ENCODE assay signal across 1 cellular context in genomic region chr9:112352209-112352608, GRCh38.
A peak's percentile ranks its signal among the peaks of the same experiment; 100 is the strongest.
TF ChIP-seq lines count a peak whose summit lies in the region.

No MANE protein-coding gene starts in this region.

TF ChIP-seq in HepG2, 621 proteins besides CTCF, POLR2A, EP300 and RAD21 (continues in another document):
- peak; percentile 18; the same call in 1 of the 2 replicates for TF ChIP-seq SOX5 (CRISPR knock-in tag; IDR thresholded peaks at IDR 0.05; ENCODE audit: borderline replicate concordance)
- 0 out of 2 replicates have a peak, but pooled peaks have one; percentile 33 for TF ChIP-seq ZNF296 (CRISPR knock-in tag; conservative IDR thresholded peaks at IDR 0.05)
- TF ChIP-seq ZMYM3 (CRISPR knock-in tag; IDR thresholded peaks at IDR 0.05), result 0 out of 2 replicates have a peak, but pooled peaks have one; percentile 15
- peak; percentile 30; the same call in 1 of the 2 replicates for TF ChIP-seq SAP130 (CRISPR knock-in tag; IDR thresholded peaks at IDR 0.05; ENCODE audit: low read depth)
- TF ChIP-seq ZNF33B (CRISPR knock-in tag; IDR thresholded peaks at IDR 0.05), result no peak
- TF ChIP-seq ZNF292 (CRISPR knock-in tag; IDR thresholded peaks at IDR 0.05; ENCODE audit: borderline replicate concordance, low read depth), result 0 out of 2 replicates have a peak, but pooled peaks have one; percentile 33
- no peak for TF ChIP-seq THAP11 (CRISPR knock-in tag; IDR thresholded peaks at IDR 0.05)
- TF ChIP-seq ZBTB25 (CRISPR knock-in tag; IDR thresholded peaks at IDR 0.05), result no peak
- no peak for TF ChIP-seq ZZZ3 (CRISPR knock-in tag; IDR thresholded peaks at IDR 0.05; ENCODE audit: borderline replicate concordance)
- no peak for TF ChIP-seq SOX13 (IDR thresholded peaks at IDR 0.05)
- TF ChIP-seq SOX13 (CRISPR knock-in tag; conservative IDR thresholded peaks at IDR 0.05 in 1 of 2, IDR thresholded peaks at IDR 0.05 in 1 of 2), result peak in 1 of 2 experiments; percentile 7; a peak in 1 of 4 replicates
- peak; percentile 39; the same call in 1 of the 2 replicates for TF ChIP-seq HOXA3 (CRISPR knock-in tag; IDR thresholded peaks at IDR 0.05)
- no peak for TF ChIP-seq ISX (CRISPR knock-in tag; conservative IDR thresholded peaks at IDR 0.05)
- no peak for TF ChIP-seq ZNF552 (CRISPR knock-in tag; IDR thresholded peaks at IDR 0.05; ENCODE audit: borderline replicate concordance)
- TF ChIP-seq HNF4A (CRISPR knock-in tag; IDR thresholded peaks at IDR 0.05), result 0 out of 2 replicates have a peak, but pooled peaks have one; percentile 19
- peak; percentile 39; the same call in 1 of the 2 replicates for TF ChIP-seq RXRB (CRISPR knock-in tag; IDR thresholded peaks at IDR 0.05; ENCODE audit: borderline replicate concordance)
- peak; percentile 36; the same call in 1 of the 2 replicates for TF ChIP-seq ZNF629 (CRISPR knock-in tag; conservative IDR thresholded peaks at IDR 0.05)
- no peak for TF ChIP-seq EED (CRISPR knock-in tag; IDR thresholded peaks at IDR 0.05)
- no peak for TF ChIP-seq ZBTB2 (CRISPR knock-in tag; IDR thresholded peaks at IDR 0.05; ENCODE audit: low read depth)
- no peak for TF ChIP-seq ZNF282 (IDR thresholded peaks at IDR 0.05; ENCODE audit: partially characterized antibody)
- TF ChIP-seq FOXP1 (IDR thresholded peaks at IDR 0.05), result no peak
- TF ChIP-seq FOXP1 (CRISPR knock-in tag; IDR thresholded peaks at IDR 0.05), result peak; percentile 54
- TF ChIP-seq ZSCAN9 (CRISPR knock-in tag; IDR thresholded peaks at IDR 0.05; ENCODE audit: borderline replicate concordance), result no peak
- no peak for TF ChIP-seq ZNF225 (CRISPR knock-in tag; IDR thresholded peaks at IDR 0.05)
- no peak for TF ChIP-seq ZNF891 (CRISPR knock-in tag; IDR thresholded peaks at IDR 0.05)
- TF ChIP-seq ZNF121 (CRISPR knock-in tag; IDR thresholded peaks at IDR 0.05), result peak; percentile 85
- peak; percentile 47; the same call in 1 of the 2 replicates for TF ChIP-seq ZNF362 (CRISPR knock-in tag; IDR thresholded peaks at IDR 0.05; ENCODE audit: borderline replicate concordance)
- no peak for TF ChIP-seq MEIS1 (CRISPR knock-in tag; IDR thresholded peaks at IDR 0.05; ENCODE audit: borderline replicate concordance)
- TF ChIP-seq SAFB2 (CRISPR knock-in tag; IDR thresholded peaks at IDR 0.05; ENCODE audit: borderline replicate concordance, low read depth), result no peak
- TF ChIP-seq PAXIP1 (CRISPR knock-in tag; conservative IDR thresholded peaks at IDR 0.05), result peak; percentile 79
- no peak for TF ChIP-seq BCL6 (CRISPR knock-in tag; IDR thresholded peaks at IDR 0.05)
- peak; percentile 77 for TF ChIP-seq GATAD2A (CRISPR knock-in tag; IDR thresholded peaks at IDR 0.05)
- no peak for TF ChIP-seq SNAPC2 (CRISPR knock-in tag; IDR thresholded peaks at IDR 0.05)
- TF ChIP-seq FOXA1 (IDR thresholded peaks at IDR 0.05), result no peak
- TF ChIP-seq FOXA1 (CRISPR knock-in tag; IDR thresholded peaks at IDR 0.05), result peak; percentile 90
- TF ChIP-seq ZMYM4 (CRISPR knock-in tag; IDR thresholded peaks at IDR 0.05), result peak; percentile 40; the same call in 1 of the 2 replicates
- no peak for TF ChIP-seq SP4 (CRISPR knock-in tag; IDR thresholded peaks at IDR 0.05)
- TF ChIP-seq MIXL1 (CRISPR knock-in tag; IDR thresholded peaks at IDR 0.05), result peak; percentile 50; the same call in 1 of the 2 replicates
- no peak for TF ChIP-seq TFAP4 (IDR thresholded peaks at IDR 0.05; ENCODE audit: borderline replicate concordance, low read depth)
- peak; percentile 14; the same call in 1 of the 2 replicates for TF ChIP-seq CREM (IDR thresholded peaks at IDR 0.05)
- TF ChIP-seq CREM (CRISPR knock-in tag; IDR thresholded peaks at IDR 0.05), result no peak
- TF ChIP-seq ZNF530 (CRISPR knock-in tag; IDR thresholded peaks at IDR 0.05; ENCODE audit: low read depth), result no peak
- no peak for TF ChIP-seq HES4 (CRISPR knock-in tag; IDR thresholded peaks at IDR 0.05; ENCODE audit: borderline replicate concordance)
- no peak for TF ChIP-seq ZBTB49 (CRISPR knock-in tag; IDR thresholded peaks at IDR 0.05; ENCODE audit: borderline replicate concordance)
- TF ChIP-seq ZBTB1 (CRISPR knock-in tag; IDR thresholded peaks at IDR 0.05; ENCODE audit: borderline replicate concordance), result no peak
- peak; percentile 74 for TF ChIP-seq FOXP4 (CRISPR knock-in tag; IDR thresholded peaks at IDR 0.05)
- no peak; the same call in 1 of the 2 replicates for TF ChIP-seq NR2F6 (IDR thresholded peaks at IDR 0.05)
- TF ChIP-seq NR2F6 (CRISPR knock-in tag; IDR thresholded peaks at IDR 0.05), result peak; percentile 46; the same call in 1 of the 2 replicates
- TF ChIP-seq NR2F2 (IDR thresholded peaks at IDR 0.05; ENCODE audit: borderline replicate concordance, low read depth), result 0 out of 2 replicates have a peak, but pooled peaks have one; percentile 20
- no peak for TF ChIP-seq NCOA5 (CRISPR knock-in tag; IDR thresholded peaks at IDR 0.05)
- TF ChIP-seq ARID5B (CRISPR knock-in tag; IDR thresholded peaks at IDR 0.05), result peak; percentile 43; the same call in 1 of the 2 replicates
- no peak for TF ChIP-seq SKI (IDR thresholded peaks at IDR 0.05; ENCODE audit: partially characterized antibody)
- peak; percentile 31 for TF ChIP-seq ZEB1 (IDR thresholded peaks at IDR 0.05; ENCODE audit: insufficient replicate concordance, low read depth)
